In the genomic region with DNA sequence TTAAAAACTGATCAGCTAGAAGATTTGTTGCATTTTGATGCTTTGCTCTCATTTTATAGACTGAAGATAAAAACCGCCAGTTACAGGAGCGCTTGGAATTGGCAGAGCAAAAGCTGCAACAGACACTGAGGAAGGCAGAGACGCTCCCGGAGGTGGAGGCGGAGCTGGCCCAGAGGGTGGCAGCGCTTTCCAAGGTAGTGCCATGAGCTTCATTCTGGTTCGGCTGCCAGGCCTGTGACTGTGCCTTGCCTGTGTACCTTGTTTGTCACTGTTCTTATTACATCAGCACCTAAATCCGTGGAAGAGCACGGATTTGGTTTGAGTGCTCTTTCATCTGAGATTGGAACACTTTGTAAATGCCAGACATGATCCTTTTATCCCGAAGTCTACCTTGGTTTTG, we compare ENCODE assay signal across 17 cellular contexts.
"Had no signal": no experiment of that assay in that cellular context is flagged by ENCODE, and none has a peak within 500 bp of the region (broad histone marks: within the 10 kb centered on the region; RNA-seq: fewer than 3 reads in every experiment).

No MANE protein-coding gene starts in this region.

- H3K4me1 ChIP-seq: neural progenitor cell, pancreas had no signal

- H3K27me3 ChIP-seq: esophagus muscularis mucosa, neural progenitor cell, pancreas, right lobe of liver, suprapubic skin had no signal

- DNase-seq: activated CD4-positive, alpha-beta T cell treated with anti-CD3 and anti-CD28 coated beads for 1 hour; activated CD4-positive, alpha-beta T cell treated with anti-CD3 and anti-CD28 coated beads, Interleukin-2, amount 50 U/mL, for 4 hours; activated naive CD4-positive, alpha-beta T cell treated with Interleukin-2 at 50 U/mL for 16 hours; activated T-cell treated with anti-CD3 and anti-CD28 coated beads for 4 hours; aorta; naive B cell; pancreas; right lobe of liver; stimulated activated CD4-positive, alpha-beta T cell treated with anti-CD3 and anti-CD28 coated beads, Interleukin-4, amount 100 ng/mL, for 4 hours; stimulated activated CD8-positive, alpha-beta memory T cell treated with anti-CD3 and anti-CD28 coated beads, Interleukin-4, amount 100 ng/mL, for 48 hours; stimulated activated naive CD4-positive, alpha-beta T cell treated with Interleukin-2 at 50 U/mL for 16 hours; T-helper 9 cell had no signal

- ATAC-seq: pancreas had no signal

- H3K27ac ChIP-seq: esophagus muscularis mucosa, neural progenitor cell, pancreas, right lobe of liver, suprapubic skin had no signal

- H3K4me3 ChIP-seq: esophagus muscularis mucosa, lung, neural progenitor cell, pancreas, right lobe of liver, smooth muscle cell, suprapubic skin had no signal

- FAIRE-seq: pancreas had no signal

- H3K9me3 ChIP-seq: esophagus muscularis mucosa, pancreas, right lobe of liver, suprapubic skin had no signal
